10 cellular contexts compared by ENCODE assay signal in the genomic region with DNA sequence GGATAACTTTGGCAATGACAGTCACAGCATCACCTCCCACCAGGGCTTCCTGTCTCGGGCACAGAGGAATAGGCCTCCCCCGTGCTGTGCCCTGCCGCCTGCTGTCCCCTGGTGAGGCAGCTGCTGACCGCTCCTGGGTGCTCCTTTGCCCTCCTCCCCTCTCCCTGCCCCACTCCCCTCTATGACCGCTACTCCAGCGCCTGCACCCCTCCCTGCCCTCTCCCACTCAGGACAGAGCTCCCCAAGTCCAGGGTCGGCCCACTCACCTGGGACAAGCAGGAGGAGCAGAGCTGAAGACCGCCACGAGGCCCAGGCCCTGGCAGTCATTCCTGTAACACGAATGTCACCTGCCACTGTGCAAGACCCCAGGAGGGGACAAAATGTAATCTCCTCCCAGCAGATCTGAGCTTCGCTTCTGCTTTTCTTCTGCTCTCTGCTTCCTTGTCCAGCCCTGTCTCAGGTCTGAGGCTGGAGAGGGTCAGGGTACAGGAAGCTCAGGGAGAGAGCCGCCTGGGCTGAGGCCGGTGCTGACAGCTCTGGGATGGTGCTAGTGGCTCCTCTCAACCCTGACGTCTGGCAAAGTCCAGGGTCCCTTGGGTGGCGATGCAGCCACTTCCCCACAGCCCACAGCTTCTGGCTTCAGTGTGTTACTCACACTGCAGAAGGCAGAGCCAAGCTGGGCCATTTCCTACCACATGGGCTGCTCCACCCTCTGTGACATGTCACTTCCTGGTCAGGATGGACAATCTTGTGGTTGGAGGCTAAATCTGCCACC. TPM values are rescaled to one million over a fixed set of nuclear protein-coding genes. Genes with fewer than 3 reads are reported as not detected.
A peak's percentile ranks its signal among the peaks of the same experiment; 100 is the strongest.
DNase-seq lines count a peak whose midpoint lies in the region; ATAC-seq, FAIRE-seq and TF ChIP-seq lines count a peak whose summit lies in the region.
"Had no signal": no experiment of that assay in that cellular context is flagged by ENCODE, and none has a peak within 500 bp of the region (broad histone marks: within the 10 kb centered on the region; RNA-seq: fewer than 3 reads in every experiment).

A gene (minus strand): TSS at position 660 of the 775 bp plus-strand sequence. CDS start 333 bp downstream, at position 327.

- intact Hi-C loops in CD8-positive, alpha-beta T cell (cut with DNase I, micrococcal nuclease): no loop called here

- TF ChIP-seq RAD21 in H1 (IDR thresholded peaks at IDR 0.05 in 1 of 2, conservative IDR thresholded peaks at IDR 0.05 in 1 of 2; ENCODE audit: low read depth in 2 of 2, low read length in 2 of 2): no peak

- DNase-seq in Daoy (ENCODE audit: low read depth) (peak; percentile 46), NOMO-1 treated with DMSO at 0.1 percent for 48 hours (lab: John Stamatoyannopoulos, UW; ENCODE audit: unreplicated experiment) (peak; percentile 85), H1 (ENCODE audit: low read depth in 1 of 2, low spot score in 2 of 2) (no peak), NCI-H1417 (lab: John Stamatoyannopoulos, UW) (no peak)
- no peak for DNase-seq in CD8-positive, alpha-beta T cell
- DNase-seq in stimulated activated CD4-positive, alpha-beta T cell treated with anti-CD3 and anti-CD28 coated beads, Interleukin-1b, Interleukin-23, amount 100 ng/mL, for 48 hours: no peak
- DNase-seq: cerebellar nuclear complex, MM.1S had no signal

- no peak within 1 kb of the TSS for H2AFZ ChIP-seq in H1 (ENCODE audit: low read length)

- H2BK15ac ChIP-seq in H1 (ENCODE audit: low read length): peak within 1 kb of the TSS; percentile 97; the same call in 1 of the 2 replicates

- POLR2A ChIA-PET in H1 (lab: Charles Lee; ENCODE audit: partially characterized antibody): no interaction called here
- POLR2A ChIA-PET in CD8-positive, alpha-beta T cell (lab: Charles Lee): interaction anchor here (1.0 kb wide), 1 partner anchor 15 kb away, joined by 3 read pairs; no protein-coding TSS in a partner anchor

- no peak within 1 kb of the TSS for H3K27ac ChIP-seq in H1 (ENCODE audit: low read depth, low read length)
- H3K27ac ChIP-seq in neutrophil: peak within 1 kb of the TSS; percentile 61
- no peak within 1 kb of the TSS for H3K27ac ChIP-seq in CD8-positive, alpha-beta T cell (ENCODE audit: low read depth, low read length)

- H3K4me1 ChIP-seq in H1 (replicated peaks in 1 of 4; ENCODE audit: control insufficient read depth in 3 of 4, insufficient read depth in 4 of 4, low read length in 3 of 4) (no peaks in the 10 kb centered on the region), neutrophil (ENCODE audit: control insufficient read depth in 1 of 2, insufficient read depth in 1 of 2, low read depth in 1 of 2, low read length in 1 of 2) (peaks cover 0 to 7% of the 10 kb centered on the region in 2 experiments)
- H3K4me1 ChIP-seq in CD8-positive, alpha-beta T cell (ENCODE audit: insufficient read depth, low read length): no peaks in the 10 kb centered on the region

- no peaks in the 10 kb centered on the region for H3K9me3 ChIP-seq in H1 (ENCODE audit: insufficient read depth in 2 of 2, low read depth in 1 of 2, low read length in 1 of 2)
- no peaks in the 10 kb centered on the region for H3K9me3 ChIP-seq in neutrophil
- no peaks in the 10 kb centered on the region for H3K9me3 ChIP-seq in CD8-positive, alpha-beta T cell (ENCODE audit: low read length)

- H2AK5ac ChIP-seq in H1 (ENCODE audit: low read depth, low read length): peak within 1 kb of the TSS; percentile 79; the same call in 1 of the 2 replicates

- no peak within 1 kb of the TSS for H3K4me3 Mint-ChIP-seq in CD8-positive, alpha-beta T cell

- FAIRE-seq in H1 (lab: Jason Lieb, UNC): no peak

- H3K56ac ChIP-seq in H1 (replicated peaks; ENCODE audit: insufficient read length, low read depth, low read length): no peak within 1 kb of the TSS

- H2BK120ac ChIP-seq in H1 (replicated peaks; ENCODE audit: low read depth, low read length): no peak within 1 kb of the TSS

- H2BK20ac ChIP-seq in H1 (ENCODE audit: low read length): no peak within 1 kb of the TSS

- 0 out of 2 replicates have a peak, but pooled peaks cover 2% of the 10 kb centered on the region for H3K23me2 ChIP-seq in H1 (ENCODE audit: low read depth, low read length)

- H4K91ac ChIP-seq in H1 (replicated peaks; ENCODE audit: insufficient read length, low read length): peak within 1 kb of the TSS; percentile 89

- H4K20me1 ChIP-seq in H1 (replicated peaks in 1 of 2; ENCODE audit: control insufficient read depth in 1 of 2, insufficient read depth in 2 of 2, low read length in 2 of 2): peaks cover 0 to 2% of the 10 kb centered on the region in 2 experiments

- H3K4me1 Mint-ChIP-seq in CD8-positive, alpha-beta T cell (ENCODE audit: low read depth): no peaks in the 10 kb centered on the region

- peak within 1 kb of the TSS; percentile 30; the same call in 1 of the 2 replicates for H2BK12ac ChIP-seq in H1 (ENCODE audit: low read depth, low read length)

- no peaks in the 10 kb centered on the region for H3K36me3 Mint-ChIP-seq in CD8-positive, alpha-beta T cell

- peak within 1 kb of the TSS; percentile 82; the same call in 1 of the 2 replicates for H2BK5ac ChIP-seq in H1 (ENCODE audit: low read depth, low read length)

- H3K4me2 ChIP-seq in H1 (ENCODE audit: insufficient read depth in 1 of 2, low read depth in 2 of 2, low read length in 2 of 2): no peak within 1 kb of the TSS

- H4K8ac ChIP-seq in H1 (ENCODE audit: extremely low read depth, insufficient read depth, low read length): no peak within 1 kb of the TSS; the same call in none of the 2 replicates

- no peak within 1 kb of the TSS for H3K4ac ChIP-seq in H1 (replicated peaks; ENCODE audit: insufficient read length, low read depth, low read length)

- H3K9me3 Mint-ChIP-seq in CD8-positive, alpha-beta T cell: no peaks in the 10 kb centered on the region

- TF ChIP-seq POLR2A in H1 (IDR thresholded peaks at IDR 0.05; ENCODE audit: control extremely low read depth in 1 of 2, low read depth in 2 of 2, low read length in 2 of 2): no peak

- ATAC-seq in CD8-positive, alpha-beta T cell: no peak
- ATAC-seq in HG02840 (IDR thresholded peaks at IDR 0.05; ENCODE audit: low FRiP score, unreplicated experiment): no peak

- no peaks in the 10 kb centered on the region for H3K36me3 ChIP-seq in H1 (ENCODE audit: control insufficient read depth in 2 of 4, insufficient read depth in 4 of 4, low read length in 3 of 4)
- H3K36me3 ChIP-seq in neutrophil: no peaks in the 10 kb centered on the region
- no peaks in the 10 kb centered on the region for H3K36me3 ChIP-seq in CD8-positive, alpha-beta T cell (ENCODE audit: insufficient read depth, low read length)

- H3K23ac ChIP-seq in H1 (ENCODE audit: insufficient read length): no peak within 1 kb of the TSS

- H3K4me3 ChIP-seq in H1 (ENCODE audit: extremely low read depth in 1 of 4, insufficient read depth in 2 of 4, low read depth in 3 of 4, low read length in 4 of 4) (no peak within 1 kb of the TSS), neutrophil (ENCODE audit: low read depth in 1 of 2, low read length in 1 of 2) (no peak within 1 kb of the TSS)
- no peak within 1 kb of the TSS for H3K4me3 ChIP-seq in CD8-positive, alpha-beta T cell (ENCODE audit: low read depth, low read length)

- no peak within 1 kb of the TSS for H3K14ac ChIP-seq in H1 (ENCODE audit: insufficient read length)

- no peaks in the 10 kb centered on the region; the same call in 1 of the 2 replicates for H3K79me1 ChIP-seq in H1 (ENCODE audit: low read depth, low read length)

- H3K27me3 Mint-ChIP-seq in CD8-positive, alpha-beta T cell (ENCODE audit: low read depth): peaks cover 6% of the 10 kb centered on the region

- H3K27ac Mint-ChIP-seq in CD8-positive, alpha-beta T cell: no peak within 1 kb of the TSS

- no peak within 1 kb of the TSS for H3K18ac ChIP-seq in H1 (ENCODE audit: extremely low read depth, low read length)

- no peak for TF ChIP-seq CTCF in H1 (IDR thresholded peaks at IDR 0.05; ENCODE audit: control extremely low read depth in 1 of 3, insufficient read depth in 1 of 3, low read depth in 1 of 3, low read length in 3 of 3)
- no peak for TF ChIP-seq CTCF in neutrophil (IDR thresholded peaks at IDR 0.05)
- TF ChIP-seq CTCF in CD8-positive, alpha-beta T cell (IDR thresholded peaks at IDR 0.05): no peak

- H3K9ac ChIP-seq in H1 (replicated peaks in 1 of 4; ENCODE audit: extremely low read depth in 1 of 4, low read depth in 3 of 4, low read length in 3 of 4): no peak within 1 kb of the TSS

- CTCF ChIA-PET in H1 (lab: Charles Lee; ENCODE audit: partially characterized antibody): interaction anchor here (0.8 kb wide), 1 partner anchor 57 kb away, joined by 3 read pairs; no protein-coding TSS in a partner anchor
- CTCF ChIA-PET in CD8-positive, alpha-beta T cell (lab: Charles Lee): no interaction called here

- H4K5ac ChIP-seq in H1 (ENCODE audit: insufficient read length, low read depth, low read length): no peak within 1 kb of the TSS

- no peak for TF ChIP-seq EP300 in H1 (IDR thresholded peaks at IDR 0.05; ENCODE audit: borderline replicate concordance in 1 of 2, low read depth in 2 of 2, low read length in 2 of 2)

- WGBS in H1 (ENCODE audit: extremely low coverage in 1 of 2, insufficient coverage in 1 of 2, insufficient read length in 1 of 2, insufficient replicate concordance in 2 of 2, low coverage in 1 of 2, low lambda C conversion rate in 2 of 2, missing lambda C conversion rate in 1 of 2), 2 experiments: 79% methylated on average over 14 of the region's 15 CpGs; no CpG with 5 or more reads in 1 of the 2 experiments

- H3K27me3 ChIP-seq in H1 (replicated peaks in 1 of 4; ENCODE audit: control insufficient read depth in 3 of 4, extremely low read depth in 1 of 4, insufficient read depth in 3 of 4, low read length in 3 of 4) (no peaks in the 10 kb centered on the region; a peak in 1 of 7 replicates), neutrophil (no peaks in the 10 kb centered on the region)
- H3K27me3 ChIP-seq in CD8-positive, alpha-beta T cell (ENCODE audit: insufficient read depth, low read length): no peaks in the 10 kb centered on the region

- no peaks in the 10 kb centered on the region for H3K79me2 ChIP-seq in H1 (ENCODE audit: control insufficient read depth in 1 of 2, insufficient read depth in 2 of 2, low read length in 2 of 2)

TF ChIP-seq in H1, 55 proteins besides CTCF, POLR2A, EP300 and RAD21 (continues in another document):
- TF ChIP-seq ZNF274 (IDR thresholded peaks at IDR 0.05; ENCODE audit: borderline replicate concordance, extremely low read depth, low read length): no peak
- TF ChIP-seq POU5F1 (IDR thresholded peaks at IDR 0.05; ENCODE audit: low read depth, low read length): no peak

RNA-seq across cellular contexts. Expression of the gene that starts here (rescaled TPM):
- 1.2 TPM in 1 of 2 replicates, not detected in the other for total RNA-seq in Daoy (2014; rRNA removed; shearing (Covaris generic))
- not detected in 2 replicates for total RNA-seq in H1 (2021; fragmentation: NEBNext Ultra II Directional; extraction: Animal tissue kit (Norgen Biotek cat#: 25700))
- polyA plus RNA-seq in H1 (2011; rRNA removed): not detected in 2 replicates
- polyA plus RNA-seq in H1 (2011; cell fraction: cytosol; rRNA removed): not detected
- polyA plus RNA-seq in H1 (2011; cell fraction: nucleus; rRNA removed): not detected
- not detected in 4 replicates for polyA plus RNA-seq in H1 (2012, experiment 1 of 2)
- polyA plus RNA-seq in H1 (2012, experiment 2 of 2): not detected
- polyA plus RNA-seq in H1 (2013, experiment 1 of 2): not detected
- not detected for polyA plus RNA-seq in H1 (2013, experiment 2 of 2)
- polyA minus RNA-seq in H1 (2011; rRNA and poly(A)+ RNA removed): not detected in 2 replicates
- polyA minus RNA-seq in H1 (2011; cell fraction: cytosol; rRNA and poly(A)+ RNA removed): not detected
- not detected for polyA minus RNA-seq in H1 (2011; cell fraction: nucleus; rRNA and poly(A)+ RNA removed)
- not detected for total RNA-seq in CD8-positive, alpha-beta T cell

Comparison
In these comparisons a context has a peak if more than half of its experiments do, and no peak if none do; other contexts are left out.
1. DNase-seq: peak in Daoy (single experiment) and NOMO-1 treated with DMSO at 0.1 percent for 48 hours (single experiment); none in H1 (0 of 2), CD8-positive, alpha-beta T cell (0 of 7), stimulated activated CD4-positive, alpha-beta T cell treated with anti-CD3 and anti-CD28 coated beads, Interleukin-1b, Interleukin-23, amount 100 ng/mL, for 48 hours (single experiment) and NCI-H1417 (0 of 3).